ENCODE assay signal across 21 cellular contexts in the genomic region with DNA sequence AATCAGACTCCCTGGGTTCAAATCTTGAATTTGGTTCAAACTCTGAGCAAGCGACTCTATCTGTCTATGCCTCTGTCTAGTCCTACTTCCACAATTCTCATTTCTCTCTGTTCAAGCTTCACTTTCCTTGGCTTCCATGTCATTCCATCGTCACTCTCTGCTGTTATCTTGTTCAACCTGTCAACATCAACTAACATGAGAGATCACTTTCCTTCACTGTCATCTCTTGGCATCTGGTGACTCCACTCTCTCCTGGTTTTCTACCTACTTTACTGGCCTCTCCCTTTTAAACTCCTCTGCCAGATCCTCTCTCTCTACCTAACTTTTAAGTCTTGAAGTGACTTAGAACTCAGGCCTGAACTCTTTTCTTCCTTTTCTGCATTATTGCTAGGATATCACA.
"Had no signal": no experiment of that assay in that cellular context is flagged by ENCODE, and none has a peak within 500 bp of the region (broad histone marks: within the 10 kb centered on the region; RNA-seq: fewer than 3 reads in every experiment).

No MANE protein-coding gene starts in this region.

- H3K36me3 ChIP-seq: esophagus squamous epithelium, lower lobe of right lung, pancreas, right lobe of liver, suprapubic skin, transverse colon, upper lobe of right lung, uterus had no signal

- H3K27ac ChIP-seq: esophagus squamous epithelium, lower lobe of right lung, pancreas, right lobe of liver, suprapubic skin, transverse colon, upper lobe of right lung, uterus had no signal

- H3K9me3 ChIP-seq: esophagus squamous epithelium, lower lobe of right lung, pancreas, right lobe of liver, suprapubic skin, transverse colon, upper lobe of right lung, uterus had no signal

- H3K27me3 ChIP-seq: esophagus squamous epithelium, pancreas, right lobe of liver, suprapubic skin, transverse colon, upper lobe of right lung, uterus had no signal

- H3K4me1 ChIP-seq: esophagus squamous epithelium, pancreas, right lobe of liver, suprapubic skin, transverse colon, uterus had no signal

- DNase-seq: cortex of kidney; effector memory CD8-positive, alpha-beta T cell; esophagus squamous epithelium; foreskin melanocyte; left ventricle myocardium superior; lower lobe of right lung; naive thymus-derived CD8-positive, alpha-beta T cell; nephron progenitor cell; pancreas; right lobe of liver; small intestine; stimulated activated CD4-positive, alpha-beta T cell treated with anti-CD3 and anti-CD28 coated beads, Interleukin-12 subunit alpha, Interleukin-12 subunit beta, amount 100 ng/mL, for 4 hours; stimulated activated CD4-positive, alpha-beta T cell treated with anti-CD3 and anti-CD28 coated beads, Interleukin-1b, Interleukin-23, amount 100 ng/mL, for 48 hours; stimulated activated CD4-positive, alpha-beta T cell treated with anti-CD3 and anti-CD28 coated beads, Interleukin-4, amount 100 ng/mL, for 1 hour; stimulated activated CD8-positive, alpha-beta memory T cell treated with anti-CD3 and anti-CD28 coated beads, Interleukin-4, amount 100 ng/mL, for 48 hours; stimulated activated naive CD4-positive, alpha-beta T cell; stimulated activated naive CD8-positive, alpha-beta T cell treated with anti-CD3 and anti-CD28 coated beads, Interleukin-15, amount 100 ng/mL, for 72 hours; transverse colon; upper lobe of right lung; uterus had no signal

- H3K4me3 ChIP-seq: esophagus squamous epithelium, lower lobe of right lung, pancreas, right lobe of liver, suprapubic skin, transverse colon, upper lobe of right lung, uterus had no signal

- ATAC-seq: effector memory CD8-positive, alpha-beta T cell; left ventricle myocardium superior; lower lobe of right lung; naive thymus-derived CD8-positive, alpha-beta T cell; pancreas; right lobe of liver; upper lobe of right lung had no signal
